ENCODE assay signal across 8 cellular contexts in the genomic region with DNA sequence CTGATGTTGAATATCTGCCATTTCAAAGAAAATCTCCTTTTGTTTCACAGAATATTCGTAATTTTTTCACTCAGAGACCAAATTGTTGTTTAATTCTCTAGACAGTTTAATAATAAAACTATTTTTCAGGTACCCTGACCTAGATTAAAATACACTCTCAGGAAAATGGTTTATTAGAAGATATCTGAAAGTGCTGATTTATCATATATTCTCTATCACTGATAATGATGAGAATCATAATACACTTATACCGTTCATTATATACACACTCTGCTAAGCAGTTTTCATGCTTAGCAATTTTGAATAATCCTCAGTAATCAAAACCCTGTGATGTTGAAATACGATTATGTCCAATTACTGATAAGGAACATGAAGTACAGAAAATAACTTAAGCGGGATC.
"Had no signal": no experiment of that assay in that cellular context is flagged by ENCODE, and none has a peak within 500 bp of the region (broad histone marks: within the 10 kb centered on the region; RNA-seq: fewer than 3 reads in every experiment).

No MANE protein-coding gene starts in this region.

- ATAC-seq: HCT116 had no signal

- H3K36me3 ChIP-seq: HAP-1 had no signal

- H3K27ac ChIP-seq: GM23248, HL-60 had no signal

- H3K4me3 ChIP-seq: GM23248, HAP-1 had no signal

- H3K4me1 ChIP-seq: HAP-1 had no signal

- H3K9ac ChIP-seq: GM23248 had no signal

- DNase-seq: GM23248, GOT3, H7, HFFc6, KG1 had no signal

- H3K9me3 ChIP-seq: HAP-1 had no signal

- H2AFZ ChIP-seq: GM23248 had no signal
